1 cellular context compared by ENCODE assay signal in the genomic region with DNA sequence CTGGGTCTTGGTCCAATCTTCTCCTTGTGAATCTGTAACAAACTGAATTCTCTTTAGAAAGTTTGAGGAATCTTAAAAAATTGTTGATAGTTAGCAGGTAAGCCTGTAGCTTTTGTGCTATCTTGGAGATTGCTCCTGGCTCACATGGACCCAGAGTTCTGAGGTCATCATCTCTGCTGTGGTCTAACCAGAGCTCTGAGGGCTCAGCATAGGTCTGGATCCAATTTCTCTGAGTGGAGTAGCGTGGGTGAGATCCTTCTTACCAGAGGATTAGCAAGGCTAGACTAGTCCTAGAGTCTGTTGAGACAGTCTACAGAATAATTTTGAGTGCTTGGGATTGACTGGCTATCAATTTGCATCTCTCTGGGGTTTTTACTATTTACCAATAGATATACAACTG.
TF ChIP-seq lines count a peak whose summit lies in the region.

No MANE protein-coding gene starts in this region.

TF ChIP-seq in A549, 52 proteins besides CTCF, POLR2A, EP300 and RAD21 (continued from another document):
- no peak for TF ChIP-seq HMGXB4 (CRISPR knock-in tag; IDR thresholded peaks at IDR 0.05; ENCODE audit: borderline replicate concordance)
